33 cellular contexts compared by ENCODE assay signal in genomic region chr4:119940557-119940956, GRCh38.
"Had no signal": no experiment of that assay in that cellular context is flagged by ENCODE, and none has a peak within 500 bp of the region (broad histone marks: within the 10 kb centered on the region; RNA-seq: fewer than 3 reads in every experiment).

No MANE protein-coding gene starts in this region.

- H3K4me1 ChIP-seq: adrenal gland, body of pancreas, breast epithelium had no signal

- ATAC-seq: activated CD8-positive, alpha-beta T cell treated with anti-CD3 and anti-CD28 coated beads for 36 hours; activated naive CD4-positive, alpha-beta T cell treated with anti-CD3 and anti-CD28 coated beads, Interleukin-2, amount 50 U/mL, for 72 hours; activated T-cell treated with anti-CD3 and anti-CD28 coated beads, Interleukin-2, amount 50 U/mL, for 4 hours; activated T-cell treated with anti-CD3 and anti-CD28 coated beads, Interleukin-2, amount 50 U/mL, for 72 hours; activated T-helper 17 cell treated with anti-CD3 and anti-CD28 coated beads, Interleukin-2, amount 50 U/mL, for 72 hours; body of pancreas had no signal

- H3K36me3 ChIP-seq: adrenal gland, brain microvascular endothelial cell, breast epithelium had no signal

- DNase-seq: activated B cell treated with CpG ODN at 0.5 μM for 24 hours; activated CD4-positive, alpha-beta memory T cell treated with anti-CD3 and anti-CD28 coated beads for 36 hours; activated CD4-positive, alpha-beta T cell treated with anti-CD3 and anti-CD28 coated beads for 4 hours; activated CD4-positive, alpha-beta T cell treated with anti-CD3 and anti-CD28 coated beads, Interleukin-2, amount 10 ng/mL, durations not matched to agents 24 days and 14 days; activated CD4-positive, alpha-beta T cell treated with anti-CD3 and anti-CD28 coated beads, Interleukin-2, amount 50 U/mL, for 1 hour; activated CD4-positive, alpha-beta T cell treated with anti-CD3 and anti-CD28 coated beads, Interleukin-2, amount 50 U/mL, for 4 hours; activated CD4-positive, CD25-positive, alpha-beta regulatory T cell treated with anti-CD3 and anti-CD28 coated beads, Interleukin-2, amount 50 U/mL, for 72 hours; activated CD8-positive, alpha-beta memory T cell treated with anti-CD3 and anti-CD28 coated beads, Interleukin-2, amount 50 U/mL, for 4 hours; activated CD8-positive, alpha-beta T cell treated with anti-CD3 and anti-CD28 coated beads for 36 hours; activated effector memory CD4-positive, alpha-beta T cell treated with anti-CD3 and anti-CD28 coated beads, Interleukin-2, amount 50 U/mL, for 16 hours; activated gamma-delta T cell treated with Interleukin-2 at 50 U/mL for 16 hours; activated naive CD4-positive, alpha-beta T cell; activated naive CD4-positive, alpha-beta T cell treated with anti-CD3 and anti-CD28 coated beads for 36 hours; activated naive CD4-positive, alpha-beta T cell treated with anti-CD3 and anti-CD28 coated beads, Interleukin-2, amount 50 U/mL, for 16 hours; activated naive CD8-positive, alpha-beta T cell treated with anti-CD3 and anti-CD28 coated beads for 36 hours; activated T-cell treated with anti-CD3 and anti-CD28 coated beads for 4 hours; activated T-cell treated with anti-CD3 and anti-CD28 coated beads, Interleukin-2, amount 50 U/mL, for 1 hour; activated T-cell treated with anti-CD3 and anti-CD28 coated beads, Interleukin-2, amount 50 U/mL, for 4 hours; activated T-cell treated with anti-CD3 and anti-CD28 coated beads, Interleukin-2, amount 50 U/mL, for 72 hours; adrenal gland; amniotic stem cell; aorta; body of pancreas; brain microvascular endothelial cell; caudate nucleus; cerebellar nuclear complex; T-helper 1 cell; T-helper 2 cell; T-helper 9 cell had no signal

- H3K4me3 ChIP-seq: adrenal gland, body of pancreas, breast epithelium had no signal

- H3K27ac ChIP-seq: adrenal gland, body of pancreas, brain microvascular endothelial cell, breast epithelium, VCaP had no signal

- H3K27me3 ChIP-seq: adrenal gland, body of pancreas, brain microvascular endothelial cell, breast epithelium had no signal

- H3K9me3 ChIP-seq: adrenal gland, body of pancreas, breast epithelium had no signal
